ENCODE assay signal across 13 cellular contexts in genomic region chr7:21617916-21618390, GRCh38.
A peak's percentile ranks its signal among the peaks of the same experiment; 100 is the strongest.
DNase-seq lines count a peak whose midpoint lies in the region; ATAC-seq and TF ChIP-seq lines count a peak whose summit lies in the region.
"Had no signal": no experiment of that assay in that cellular context is flagged by ENCODE, and none has a peak within 500 bp of the region (broad histone marks: within the 10 kb centered on the region; RNA-seq: fewer than 3 reads in every experiment).

No MANE protein-coding gene starts in this region.

- DNase-seq in AG08395 (ENCODE audit: low spot score) (peak; percentile 70), LNCaP clone FGC (ENCODE audit: low read depth) (peak; percentile 83), epithelial cell of esophagus (ENCODE audit: low read depth) (peak; percentile 88), mesothelial cell of epicardium (ENCODE audit: low spot score in 2 of 2, unreplicated experiment in 2 of 2) (no peak), DMS 273 treated with DMSO at 0.1 percent for 48 hours (lab: John Stamatoyannopoulos, UW) (no peak), HK-2 (ENCODE audit: unreplicated experiment) (no peak)
- no peak for DNase-seq in activated naive CD8-positive, alpha-beta T cell treated with anti-CD3 and anti-CD28 coated beads, Interleukin-2, amount 50 U/mL, for 24 hours
- DNase-seq: CD8-positive, alpha-beta T cell; hippocampal formation; NCI-H1930 had no signal

- ATAC-seq in GM18868 (IDR thresholded peaks at IDR 0.05; ENCODE audit: unreplicated experiment), result no peak
- ATAC-seq in activated naive CD8-positive, alpha-beta T cell treated with anti-CD3 and anti-CD28 coated beads, Interleukin-2, amount 50 U/mL, for 24 hours, result no peak
- ATAC-seq: CD8-positive, alpha-beta T cell had no signal

- H3K4me3 ChIP-seq in LNCaP clone FGC (ENCODE audit: low read depth, low read length), result no peak overlapping the region
- no peak overlapping the region for H3K4me3 ChIP-seq in epithelial cell of esophagus (ENCODE audit: low read length)

- H3K36me3 Mint-ChIP-seq in mesothelial cell of epicardium, result no peaks in the 10 kb centered on the region
- no peaks in the 10 kb centered on the region for H3K36me3 Mint-ChIP-seq in activated naive CD8-positive, alpha-beta T cell treated with anti-CD3 and anti-CD28 coated beads, Interleukin-2, amount 50 U/mL, for 24 hours (ENCODE audit: low read depth)
- H3K36me3 Mint-ChIP-seq: activated naive CD8-positive, alpha-beta T cell; CD8-positive, alpha-beta T cell had no signal

- no peaks in the 10 kb centered on the region for H3K9me3 Mint-ChIP-seq in mesothelial cell of epicardium
- H3K9me3 Mint-ChIP-seq in activated naive CD8-positive, alpha-beta T cell treated with anti-CD3 and anti-CD28 coated beads, Interleukin-2, amount 50 U/mL, for 24 hours, result no peaks in the 10 kb centered on the region
- H3K9me3 Mint-ChIP-seq: CD8-positive, alpha-beta T cell; T-helper 1 cell treated with Interleukin-12 subunit alpha and Interleukin-12 subunit beta and Interleukin-4 antibody, amounts not matched to agents 30 μg/mL and 1 μg/mL, for 36 hours had no signal

- peaks cover 31% of the 10 kb centered on the region for H3K4me1 Mint-ChIP-seq in mesothelial cell of epicardium
- H3K4me1 Mint-ChIP-seq in activated naive CD8-positive, alpha-beta T cell treated with anti-CD3 and anti-CD28 coated beads, Interleukin-2, amount 50 U/mL, for 24 hours, result no peaks in the 10 kb centered on the region

- H3K27me3 Mint-ChIP-seq in mesothelial cell of epicardium (ENCODE audit: low read depth), result peaks cover 17% of the 10 kb centered on the region
- H3K27me3 Mint-ChIP-seq in activated naive CD8-positive, alpha-beta T cell treated with anti-CD3 and anti-CD28 coated beads, Interleukin-2, amount 50 U/mL, for 24 hours, result no peaks in the 10 kb centered on the region
- H3K27me3 Mint-ChIP-seq: activated naive CD8-positive, alpha-beta T cell had no signal

- peak overlapping the region; percentile 31 for H3K27ac Mint-ChIP-seq in mesothelial cell of epicardium
- no peak overlapping the region for H3K27ac Mint-ChIP-seq in activated naive CD8-positive, alpha-beta T cell treated with anti-CD3 and anti-CD28 coated beads, Interleukin-2, amount 50 U/mL, for 24 hours
- H3K27ac Mint-ChIP-seq: activated naive CD8-positive, alpha-beta T cell; CD8-positive, alpha-beta T cell; T-helper 1 cell treated with Interleukin-12 subunit alpha and Interleukin-12 subunit beta and Interleukin-4 antibody, amounts not matched to agents 30 μg/mL and 1 μg/mL, for 36 hours had no signal

- TF ChIP-seq CTCF in LNCaP clone FGC (IDR thresholded peaks at IDR 0.05; ENCODE audit: control insufficient read depth, extremely low read depth, insufficient read depth), result no peak
- no peak for TF ChIP-seq CTCF in epithelial cell of esophagus (IDR thresholded peaks at IDR 0.05; ENCODE audit: insufficient read depth, low read depth, low read length, missing control alignments)
- TF ChIP-seq CTCF in mesothelial cell of epicardium (IDR thresholded peaks at IDR 0.05; ENCODE audit: unreplicated experiment), result no peak

- no peak overlapping the region for H3K4me3 Mint-ChIP-seq in mesothelial cell of epicardium
- no peak overlapping the region for H3K4me3 Mint-ChIP-seq in activated naive CD8-positive, alpha-beta T cell treated with anti-CD3 and anti-CD28 coated beads, Interleukin-2, amount 50 U/mL, for 24 hours
- H3K4me3 Mint-ChIP-seq: activated naive CD8-positive, alpha-beta T cell; CD8-positive, alpha-beta T cell; T-helper 1 cell treated with Interleukin-12 subunit alpha and Interleukin-12 subunit beta and Interleukin-4 antibody, amounts not matched to agents 30 μg/mL and 1 μg/mL, for 36 hours had no signal

Comparison
In these comparisons a context has a peak if more than half of its experiments do, and no peak if none do; other contexts are left out.
1. DNase-seq: peak in AG08395 (single experiment), LNCaP clone FGC (single experiment) and epithelial cell of esophagus (single experiment); none in mesothelial cell of epicardium (0 of 2), DMS 273 treated with DMSO at 0.1 percent for 48 hours (single experiment), activated naive CD8-positive, alpha-beta T cell treated with anti-CD3 and anti-CD28 coated beads, Interleukin-2, amount 50 U/mL, for 24 hours (single experiment) and HK-2 (single experiment).